In genomic region chr3:46965151-46965550, GRCh38 we compare ENCODE assay signal across 14 cellular contexts. TPM values are rescaled to one million over a fixed set of nuclear protein-coding genes. Genes with fewer than 3 reads are reported as not detected.
DNase-seq lines count a peak whose midpoint lies in the region; FAIRE-seq and TF ChIP-seq lines count a peak whose summit lies in the region.
"Had no signal": no experiment of that assay in that cellular context is flagged by ENCODE, and none has a peak within 500 bp of the region (broad histone marks: within the 10 kb centered on the region; RNA-seq: fewer than 3 reads in every experiment).

No MANE protein-coding gene starts in this region.

- CTCF ChIA-PET in activated naive CD4-positive, alpha-beta T cell treated with anti-CD3 and anti-CD28 coated beads for 36 hours (lab: Charles Lee), result interaction anchor here (0.6 kb wide), 1 partner anchor 366 kb away, joined by 4 read pairs; no protein-coding TSS in a partner anchor
- CTCF ChIA-PET in activated naive CD4-positive, alpha-beta T cell treated with anti-CD3 and anti-CD28 coated beads, Interleukin-2, amount 10 ng/mL, durations not matched to agents 7 days and 5 days (lab: Charles Lee), result interaction anchor here (3.8 kb wide), 1 partner anchor 33 kb away, joined by 19 read pairs; no protein-coding TSS in a partner anchor

- H3K4me3 ChIP-seq in neutrophil (ENCODE audit: low read depth in 1 of 2, low read length in 1 of 2), result peak overlapping the region; percentile 27 to 50
- H3K4me3 ChIP-seq: GM23338, heart left ventricle had no signal

- no peak for TF ChIP-seq POLR2A in GM12891 (IDR thresholded peaks at IDR 0.05; ENCODE audit: low read depth, low read length)

- intact Hi-C loops in activated T-helper 1 cell treated with anti-CD3 and anti-CD28 coated beads, Interleukin-12 subunit alpha, Interleukin-12 subunit beta, Interleukin-2, Interleukin-4 antibody, amounts not matched to agents 30 ng/mL and 10 ng/mL and 1 ng/mL, durations not matched to agents 14 hours and 24 hours and 36 hours (cut with micrococcal nuclease), result no loop called here
- intact Hi-C loops in activated naive CD4-positive, alpha-beta T cell treated with anti-CD3 and anti-CD28 coated beads for 36 hours (cut with micrococcal nuclease), result no loop called here

- peak overlapping the region; percentile 86 for H3K27ac ChIP-seq in neutrophil

- peak; percentile 12 for TF ChIP-seq CTCF in neutrophil (IDR thresholded peaks at IDR 0.05)

- peaks cover 28% of the 10 kb centered on the region for H3K36me3 Mint-ChIP-seq in activated T-helper 1 cell treated with anti-CD3 and anti-CD28 coated beads, Interleukin-12 subunit alpha, Interleukin-12 subunit beta, Interleukin-2, Interleukin-4 antibody, amounts not matched to agents 30 ng/mL and 10 ng/mL and 1 ng/mL, durations not matched to agents 14 hours and 24 hours and 36 hours (ENCODE audit: low read depth)
- H3K36me3 Mint-ChIP-seq in activated naive CD4-positive, alpha-beta T cell treated with anti-CD3 and anti-CD28 coated beads for 36 hours (ENCODE audit: low read depth), result peaks cover 19% of the 10 kb centered on the region
- H3K36me3 Mint-ChIP-seq in activated naive CD4-positive, alpha-beta T cell treated with anti-CD3 and anti-CD28 coated beads, Interleukin-2, amount 10 ng/mL, durations not matched to agents 7 days and 5 days, result peaks cover 42% of the 10 kb centered on the region

- no peaks in the 10 kb centered on the region for H3K9me3 ChIP-seq in neutrophil
- H3K9me3 ChIP-seq: heart left ventricle had no signal

- peak overlapping the region; percentile 84 for H3K27ac Mint-ChIP-seq in activated T-helper 1 cell treated with anti-CD3 and anti-CD28 coated beads, Interleukin-12 subunit alpha, Interleukin-12 subunit beta, Interleukin-2, Interleukin-4 antibody, amounts not matched to agents 30 ng/mL and 10 ng/mL and 1 ng/mL, durations not matched to agents 14 hours and 24 hours and 36 hours
- no peak overlapping the region for H3K27ac Mint-ChIP-seq in activated naive CD4-positive, alpha-beta T cell treated with anti-CD3 and anti-CD28 coated beads for 36 hours
- no peak overlapping the region for H3K27ac Mint-ChIP-seq in activated naive CD4-positive, alpha-beta T cell treated with anti-CD3 and anti-CD28 coated beads, Interleukin-2, amount 10 ng/mL, durations not matched to agents 7 days and 5 days
- H3K27ac Mint-ChIP-seq: GM23338 had no signal

- peak; percentile 89 for FAIRE-seq in GM12891 (lab: Jason Lieb, UNC)
- FAIRE-seq: small intestine had no signal

- no peaks in the 10 kb centered on the region for H3K9me3 Mint-ChIP-seq in activated T-helper 1 cell treated with anti-CD3 and anti-CD28 coated beads, Interleukin-12 subunit alpha, Interleukin-12 subunit beta, Interleukin-2, Interleukin-4 antibody, amounts not matched to agents 30 ng/mL and 10 ng/mL and 1 ng/mL, durations not matched to agents 14 hours and 24 hours and 36 hours
- H3K9me3 Mint-ChIP-seq in activated naive CD4-positive, alpha-beta T cell treated with anti-CD3 and anti-CD28 coated beads for 36 hours, result no peaks in the 10 kb centered on the region
- peaks cover 3% of the 10 kb centered on the region for H3K9me3 Mint-ChIP-seq in activated naive CD4-positive, alpha-beta T cell treated with anti-CD3 and anti-CD28 coated beads, Interleukin-2, amount 10 ng/mL, durations not matched to agents 7 days and 5 days
- H3K9me3 Mint-ChIP-seq: T-cell had no signal

- H3K4me1 ChIP-seq in neutrophil (ENCODE audit: control insufficient read depth in 1 of 2, insufficient read depth in 1 of 2, low read depth in 1 of 2, low read length in 1 of 2), result peaks cover 67 to 76% of the 10 kb centered on the region in 2 experiments

- peaks cover 61% of the 10 kb centered on the region for H3K4me1 Mint-ChIP-seq in activated T-helper 1 cell treated with anti-CD3 and anti-CD28 coated beads, Interleukin-12 subunit alpha, Interleukin-12 subunit beta, Interleukin-2, Interleukin-4 antibody, amounts not matched to agents 30 ng/mL and 10 ng/mL and 1 ng/mL, durations not matched to agents 14 hours and 24 hours and 36 hours (ENCODE audit: low read depth)
- peaks cover 81% of the 10 kb centered on the region for H3K4me1 Mint-ChIP-seq in activated naive CD4-positive, alpha-beta T cell treated with anti-CD3 and anti-CD28 coated beads for 36 hours (ENCODE audit: low read depth)
- peaks cover 67% of the 10 kb centered on the region for H3K4me1 Mint-ChIP-seq in activated naive CD4-positive, alpha-beta T cell treated with anti-CD3 and anti-CD28 coated beads, Interleukin-2, amount 10 ng/mL, durations not matched to agents 7 days and 5 days

- no peak overlapping the region for H3K4me3 Mint-ChIP-seq in activated T-helper 1 cell treated with anti-CD3 and anti-CD28 coated beads, Interleukin-12 subunit alpha, Interleukin-12 subunit beta, Interleukin-2, Interleukin-4 antibody, amounts not matched to agents 30 ng/mL and 10 ng/mL and 1 ng/mL, durations not matched to agents 14 hours and 24 hours and 36 hours
- no peak overlapping the region for H3K4me3 Mint-ChIP-seq in activated naive CD4-positive, alpha-beta T cell treated with anti-CD3 and anti-CD28 coated beads for 36 hours
- no peak overlapping the region for H3K4me3 Mint-ChIP-seq in activated naive CD4-positive, alpha-beta T cell treated with anti-CD3 and anti-CD28 coated beads, Interleukin-2, amount 10 ng/mL, durations not matched to agents 7 days and 5 days
- H3K4me3 Mint-ChIP-seq: GM23338 had no signal

- H3K27me3 ChIP-seq in neutrophil, result no peaks in the 10 kb centered on the region
- H3K27me3 ChIP-seq: heart left ventricle had no signal

- H3K27me3 Mint-ChIP-seq in activated T-helper 1 cell treated with anti-CD3 and anti-CD28 coated beads, Interleukin-12 subunit alpha, Interleukin-12 subunit beta, Interleukin-2, Interleukin-4 antibody, amounts not matched to agents 30 ng/mL and 10 ng/mL and 1 ng/mL, durations not matched to agents 14 hours and 24 hours and 36 hours (ENCODE audit: insufficient read depth), result no peaks in the 10 kb centered on the region
- no peaks in the 10 kb centered on the region for H3K27me3 Mint-ChIP-seq in activated naive CD4-positive, alpha-beta T cell treated with anti-CD3 and anti-CD28 coated beads for 36 hours (ENCODE audit: low read depth)
- H3K27me3 Mint-ChIP-seq in activated naive CD4-positive, alpha-beta T cell treated with anti-CD3 and anti-CD28 coated beads, Interleukin-2, amount 10 ng/mL, durations not matched to agents 7 days and 5 days, result no peaks in the 10 kb centered on the region
- H3K27me3 Mint-ChIP-seq: T-cell had no signal

- H3K36me3 ChIP-seq in neutrophil, result no peaks in the 10 kb centered on the region

- no peak for DNase-seq in GM12891 (ENCODE audit: insufficient read length, low spot score)
- peak; percentile 75 to 77 for DNase-seq in Kasumi-1 (lab: John Stamatoyannopoulos, UW)
- DNase-seq in activated T-helper 1 cell treated with anti-CD3 and anti-CD28 coated beads, Interleukin-12 subunit alpha, Interleukin-12 subunit beta, Interleukin-2, Interleukin-4 antibody, amounts not matched to agents 30 ng/mL and 10 ng/mL and 1 ng/mL, durations not matched to agents 14 hours and 24 hours and 36 hours (ENCODE audit: low spot score), result no peak
- DNase-seq in NCI-H2107 treated with DMSO at 0.1 percent for 48 hours (lab: John Stamatoyannopoulos, UW; ENCODE audit: unreplicated experiment), result no peak
- no peak for DNase-seq in activated CD4-positive, CD25-positive, alpha-beta regulatory T cell treated with anti-CD3 and anti-CD28 coated beads, Interleukin-2, amount 50 U/mL, for 72 hours
- no peak for DNase-seq in activated naive CD4-positive, alpha-beta T cell treated with anti-CD3 and anti-CD28 coated beads for 36 hours
- no peak for DNase-seq in activated naive CD4-positive, alpha-beta T cell treated with anti-CD3 and anti-CD28 coated beads, Interleukin-2, amount 10 ng/mL, durations not matched to agents 7 days and 5 days
- DNase-seq: activated gamma-delta T cell treated with Interleukin-2 at 50 U/mL for 16 hours, NCI-H446 treated with DMSO at 0.1 percent for 48 hours, small intestine, T-cell had no signal

TF ChIP-seq in GM12891, 5 proteins besides CTCF, POLR2A, EP300 and RAD21:
- TF ChIP-seq POLR2AphosphoS5 (IDR thresholded peaks at IDR 0.05; ENCODE audit: low read depth, low read length) (no peak), PAX5 (IDR thresholded peaks at IDR 0.05; ENCODE audit: insufficient read depth, low read length, severe bottlenecking) (no peak), SPI1 (IDR thresholded peaks at IDR 0.05; ENCODE audit: low read depth, low read length) (no peak), POU2F2 (IDR thresholded peaks at IDR 0.05; ENCODE audit: low read depth, low read length) (no peak), TAF1 (IDR thresholded peaks at IDR 0.05; ENCODE audit: low read depth, low read length) (no peak)

RNA-seq across cellular contexts. Expression of gene CCDC12, which starts 11.4 kb away (rescaled TPM):
- polyA plus RNA-seq in GM12891 (2012; ENCODE audit: low read depth, missing spikeins), result 55.8 TPM
- total RNA-seq in activated T-helper 1 cell treated with anti-CD3 and anti-CD28 coated beads, Interleukin-12 subunit alpha, Interleukin-12 subunit beta, Interleukin-2, Interleukin-4 antibody, amounts not matched to agents 30 ng/mL and 10 ng/mL and 1 ng/mL, durations not matched to agents 14 hours and 24 hours and 36 hours, result 68.7 and 69.1 TPM in 2 replicates
- 10 to 100 TPM; 37.6 to 43.0 TPM for total RNA-seq in activated naive CD4-positive, alpha-beta T cell treated with anti-CD3 and anti-CD28 coated beads for 36 hours

RNA-seq across cellular contexts. Expression of gene NBEAL2, which starts 14.3 kb away (rescaled TPM):
- 53.4 TPM for polyA plus RNA-seq in GM12891 (2012; ENCODE audit: low read depth, missing spikeins)
- 118 and 119 TPM in 2 replicates for total RNA-seq in activated T-helper 1 cell treated with anti-CD3 and anti-CD28 coated beads, Interleukin-12 subunit alpha, Interleukin-12 subunit beta, Interleukin-2, Interleukin-4 antibody, amounts not matched to agents 30 ng/mL and 10 ng/mL and 1 ng/mL, durations not matched to agents 14 hours and 24 hours and 36 hours
- total RNA-seq in activated naive CD4-positive, alpha-beta T cell treated with anti-CD3 and anti-CD28 coated beads for 36 hours, result 10 to 100 TPM; 85.0 to 92.4 TPM

Comparison
In these comparisons a context has a peak if more than half of its experiments do, and no peak if none do; other contexts are left out.
1. DNase-seq: peak in Kasumi-1 (2 of 2); none in GM12891 (single experiment), activated T-helper 1 cell treated with anti-CD3 and anti-CD28 coated beads, Interleukin-12 subunit alpha, Interleukin-12 subunit beta, Interleukin-2, Interleukin-4 antibody, amounts not matched to agents 30 ng/mL and 10 ng/mL and 1 ng/mL, durations not matched to agents 14 hours and 24 hours and 36 hours (single experiment), NCI-H2107 treated with DMSO at 0.1 percent for 48 hours (single experiment), activated CD4-positive, CD25-positive, alpha-beta regulatory T cell treated with anti-CD3 and anti-CD28 coated beads, Interleukin-2, amount 50 U/mL, for 72 hours (single experiment), activated naive CD4-positive, alpha-beta T cell treated with anti-CD3 and anti-CD28 coated beads for 36 hours (single experiment) and activated naive CD4-positive, alpha-beta T cell treated with anti-CD3 and anti-CD28 coated beads, Interleukin-2, amount 10 ng/mL, durations not matched to agents 7 days and 5 days (single experiment).